1 cellular context compared by ENCODE assay signal in genomic region chr19:797528-798414, GRCh38.
TF ChIP-seq lines count a peak whose summit lies in the region.

No MANE protein-coding gene starts in this region.

TF ChIP-seq in K562, 482 proteins besides CTCF, POLR2A, EP300 and RAD21 (continued from another document and continues in another):
- peak; percentile 61; the same call in 1 of the 2 replicates for TF ChIP-seq ZNF407 (IDR thresholded peaks at IDR 0.05; ENCODE audit: low read depth)
- TF ChIP-seq ZMIZ1 (IDR thresholded peaks at IDR 0.05; ENCODE audit: low read depth in 2 of 2, low read length in 2 of 2) = 0 out of 4 replicates have a peak, but pooled peaks of 1 of the 2 experiments have one; percentile 23
- peak; percentile 43; the same call in 1 of the 2 replicates for TF ChIP-seq SIN3B (IDR thresholded peaks at IDR 0.05; ENCODE audit: low read depth)
- TF ChIP-seq PRPF4 (IDR thresholded peaks at IDR 0.05; ENCODE audit: insufficient read depth, low read depth, low read length, poor library complexity, severe bottlenecking) = peak; percentile 39
- no peak for TF ChIP-seq ATF3 (IDR thresholded peaks at IDR 0.05)
- TF ChIP-seq ATF3 (CRISPR knock-in tag; conservative IDR thresholded peaks at IDR 0.05) = no peak
- peak; percentile 61 for TF ChIP-seq HNRNPK (IDR thresholded peaks at IDR 0.05; ENCODE audit: low read depth, low read length, poor library complexity, severe bottlenecking)
- TF ChIP-seq E2F6 (IDR thresholded peaks at IDR 0.05; ENCODE audit: borderline replicate concordance in 1 of 2, extremely low read depth in 1 of 2, insufficient read depth in 1 of 2, insufficient read length in 1 of 2, low read depth in 1 of 2, low read length in 1 of 2, poor library complexity in 1 of 2, severe bottlenecking in 1 of 2) = peak; percentile 76 to 96
- peak; percentile 67 for TF ChIP-seq CCNT2 (IDR thresholded peaks at IDR 0.05; ENCODE audit: borderline replicate concordance, extremely low read depth, insufficient read length, low read depth, low read length)
- TF ChIP-seq SRF (CRISPR knock-in tag; IDR thresholded peaks at IDR 0.05) = no peak
- TF ChIP-seq ZNF395 (CRISPR knock-in tag; IDR thresholded peaks at IDR 0.05) = peak; percentile 80
- TF ChIP-seq HNRNPLL (IDR thresholded peaks at IDR 0.05; ENCODE audit: low read depth, low read length, poor library complexity, severe bottlenecking) = peak; percentile 24
- peak; percentile 18; the same call in 1 of the 2 replicates for TF ChIP-seq GABPB1 (CRISPR knock-in tag; IDR thresholded peaks at IDR 0.05)
- TF ChIP-seq GATA2 (CRISPR knock-in tag; IDR thresholded peaks at IDR 0.05) = no peak
- 0 out of 2 replicates have a peak, but pooled peaks have one; percentile 40 for TF ChIP-seq POLR2H (tag; IDR thresholded peaks at IDR 0.05; ENCODE audit: low read depth)
- TF ChIP-seq MAX (CRISPR knock-in tag; IDR thresholded peaks at IDR 0.05) = peak; percentile 73; the same call in 1 of the 2 replicates
- 0 out of 2 replicates have a peak, but pooled peaks have one; percentile 44 for TF ChIP-seq ZNF592 (IDR thresholded peaks at IDR 0.05)
- TF ChIP-seq ZNF175 (CRISPR knock-in tag; IDR thresholded peaks at IDR 0.05; ENCODE audit: low read depth) = peak; percentile 75
- peak; percentile 28; the same call in 1 of the 2 replicates for TF ChIP-seq ZNF668 (CRISPR knock-in tag; IDR thresholded peaks at IDR 0.05)
- TF ChIP-seq ZNF24 (IDR thresholded peaks at IDR 0.05) = no peak
- no peak for TF ChIP-seq ZBTB12 (CRISPR knock-in tag; IDR thresholded peaks at IDR 0.05)
- TF ChIP-seq CUX1 (CRISPR knock-in tag; IDR thresholded peaks at IDR 0.05) = 0 out of 2 replicates have a peak, but pooled peaks have one; percentile 38
